15 cellular contexts compared by ENCODE assay signal in the genomic region with DNA sequence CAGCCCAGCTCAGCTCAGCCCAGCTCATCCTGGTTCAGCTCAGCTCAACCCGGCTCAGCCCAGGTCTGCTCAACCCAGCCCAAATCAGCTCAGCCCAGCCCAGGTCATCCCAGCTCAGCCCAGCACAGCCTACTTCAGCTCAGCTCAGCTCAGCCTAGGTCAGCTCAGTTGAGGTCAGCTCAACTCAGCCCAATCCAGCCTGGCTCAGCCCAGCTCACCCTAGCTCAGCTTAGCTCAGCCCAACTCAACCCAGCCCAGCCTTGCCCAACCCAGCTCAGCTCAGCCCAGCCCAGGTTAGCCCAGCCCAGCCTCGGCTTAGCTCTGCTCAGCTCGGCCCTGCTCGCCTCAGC.
DNase-seq lines count a peak whose midpoint lies in the region; ATAC-seq, FAIRE-seq and TF ChIP-seq lines count a peak whose summit lies in the region.
"Had no signal": no experiment of that assay in that cellular context is flagged by ENCODE, and none has a peak within 500 bp of the region (broad histone marks: within the 10 kb centered on the region; RNA-seq: fewer than 3 reads in every experiment).

No MANE protein-coding gene starts in this region.

- no peak; the same call in none of the 2 replicates for TF ChIP-seq POLR2A in GM12891 (IDR thresholded peaks at IDR 0.05; ENCODE audit: low read depth, low read length)
- no peak for TF ChIP-seq POLR2A in esophagus squamous epithelium (IDR thresholded peaks at IDR 0.05)

- peaks cover 1% of the 10 kb centered on the region for H3K36me3 ChIP-seq in CD4-positive, CD25-positive, alpha-beta regulatory T cell (ENCODE audit: control insufficient read depth, insufficient read depth, low read length)
- H3K36me3 ChIP-seq in mucosa of rectum (ENCODE audit: control insufficient read depth in 2 of 2, insufficient read depth in 2 of 2, low read length in 2 of 2): peaks cover 0 to 3% of the 10 kb centered on the region in 2 donors
- H3K36me3 ChIP-seq in esophagus squamous epithelium: no peaks in the 10 kb centered on the region
- H3K36me3 ChIP-seq: brain microvascular endothelial cell, prostate gland had no signal

- POLR2A ChIA-PET in activated CD8-positive, alpha-beta T cell treated with anti-CD3 and anti-CD28 coated beads, Interleukin-2, amount 10 ng/mL, durations not matched to agents 7 days and 5 days (lab: Charles Lee): no interaction called here

- FAIRE-seq in GM12891 (lab: Jason Lieb, UNC): no peak
- FAIRE-seq: H1 had no signal

- peak in 2 of 3 donors; percentile 28 to 54 for DNase-seq in CD4-positive, CD25-positive, alpha-beta regulatory T cell
- DNase-seq in GM12891 (ENCODE audit: insufficient read length, low spot score) (peak; percentile 6), esophagus squamous epithelium (lab: John Stamatoyannopoulos, UW) (no peak)
- peak; percentile 45 for DNase-seq in activated CD8-positive, alpha-beta T cell treated with anti-CD3 and anti-CD28 coated beads, Interleukin-2, amount 10 ng/mL, durations not matched to agents 7 days and 5 days
- DNase-seq: brain microvascular endothelial cell, COR-L47, NCI-H1105 treated with DMSO at 0.1 percent for 48 hours, NCI-H526 had no signal

- peak overlapping the region; percentile 56 to 91 (median 91) for H3K27ac Mint-ChIP-seq in CD4-positive, CD25-positive, alpha-beta regulatory T cell
- H3K27ac Mint-ChIP-seq in activated CD8-positive, alpha-beta T cell treated with anti-CD3 and anti-CD28 coated beads, Interleukin-2, amount 10 ng/mL, durations not matched to agents 7 days and 5 days: peak overlapping the region; percentile 92

- intact Hi-C loops in esophagus squamous epithelium (cut with DNase I): no loop called here

- ATAC-seq in CD4-positive, CD25-positive, alpha-beta regulatory T cell (ENCODE audit: low read depth in 2 of 2): peak; percentile 1
- ATAC-seq in activated CD8-positive, alpha-beta T cell treated with anti-CD3 and anti-CD28 coated beads, Interleukin-2, amount 10 ng/mL, durations not matched to agents 7 days and 5 days: peak; percentile 8
- ATAC-seq in GM18511 (IDR thresholded peaks at IDR 0.05; ENCODE audit: unreplicated experiment): no peak
- ATAC-seq in HG03378 (IDR thresholded peaks at IDR 0.05; ENCODE audit: unreplicated experiment): no peak
- no peak for ATAC-seq in HG02970 (IDR thresholded peaks at IDR 0.05; ENCODE audit: low FRiP score, unreplicated experiment)
- ATAC-seq: SK-N-SH treated with all-trans-retinoic acid at 6 μM for 48 hours had no signal

- no peak overlapping the region for H3K9ac ChIP-seq in mucosa of rectum (ENCODE audit: low read depth in 1 of 2, low read length in 2 of 2)

- H3K27me3 ChIP-seq in CD4-positive, CD25-positive, alpha-beta regulatory T cell (ENCODE audit: control insufficient read depth, insufficient read depth, low read length): no peaks in the 10 kb centered on the region
- H3K27me3 ChIP-seq in mucosa of rectum (ENCODE audit: control insufficient read depth in 2 of 2, insufficient read depth in 2 of 2, low read length in 2 of 2) (no peaks in the 10 kb centered on the region), esophagus squamous epithelium (no peaks in the 10 kb centered on the region)
- H3K27me3 ChIP-seq: brain microvascular endothelial cell had no signal

- no peaks in the 10 kb centered on the region for H3K27me3 Mint-ChIP-seq in CD4-positive, CD25-positive, alpha-beta regulatory T cell
- H3K27me3 Mint-ChIP-seq in activated CD8-positive, alpha-beta T cell treated with anti-CD3 and anti-CD28 coated beads, Interleukin-2, amount 10 ng/mL, durations not matched to agents 7 days and 5 days (ENCODE audit: low read depth): no peaks in the 10 kb centered on the region

- peak overlapping the region; percentile 76 for H3K27ac ChIP-seq in CD4-positive, CD25-positive, alpha-beta regulatory T cell (ENCODE audit: insufficient read depth, low read length, poor library complexity, severe bottlenecking)
- peak overlapping the region; percentile 42 to 65 for H3K27ac ChIP-seq in mucosa of rectum (ENCODE audit: low read depth in 2 of 2, low read length in 2 of 2)
- H3K27ac ChIP-seq in esophagus squamous epithelium: no peak overlapping the region
- H3K27ac ChIP-seq: brain microvascular endothelial cell, prostate gland had no signal

- H3K4me3 Mint-ChIP-seq in CD4-positive, CD25-positive, alpha-beta regulatory T cell: peak overlapping the region in 3 of 4 donors; percentile 29 to 80 (median 61)
- peak overlapping the region; percentile 69 for H3K4me3 Mint-ChIP-seq in activated CD8-positive, alpha-beta T cell treated with anti-CD3 and anti-CD28 coated beads, Interleukin-2, amount 10 ng/mL, durations not matched to agents 7 days and 5 days

- H3K36me3 Mint-ChIP-seq in CD4-positive, CD25-positive, alpha-beta regulatory T cell: no peaks in the 10 kb centered on the region
- H3K36me3 Mint-ChIP-seq in activated CD8-positive, alpha-beta T cell treated with anti-CD3 and anti-CD28 coated beads, Interleukin-2, amount 10 ng/mL, durations not matched to agents 7 days and 5 days (ENCODE audit: low read depth): peaks cover 7% of the 10 kb centered on the region

- H3K4me3 ChIP-seq in CD4-positive, CD25-positive, alpha-beta regulatory T cell (ENCODE audit: low read depth, low read length): no peak overlapping the region
- peak overlapping the region in 1 of 2 donors; percentile 48 for H3K4me3 ChIP-seq in mucosa of rectum (ENCODE audit: low read length in 2 of 2)
- H3K4me3 ChIP-seq in esophagus squamous epithelium: no peak overlapping the region
- H3K4me3 ChIP-seq: prostate gland had no signal

- no peaks in the 10 kb centered on the region for H3K9me3 Mint-ChIP-seq in CD4-positive, CD25-positive, alpha-beta regulatory T cell
- H3K9me3 Mint-ChIP-seq in activated CD8-positive, alpha-beta T cell treated with anti-CD3 and anti-CD28 coated beads, Interleukin-2, amount 10 ng/mL, durations not matched to agents 7 days and 5 days (ENCODE audit: insufficient read depth): no peaks in the 10 kb centered on the region

- peaks cover 89% of the 10 kb centered on the region for H3K4me1 ChIP-seq in CD4-positive, CD25-positive, alpha-beta regulatory T cell (ENCODE audit: control insufficient read depth, insufficient read depth, low read length, poor library complexity, severe bottlenecking)
- no peaks in the 10 kb centered on the region for H3K4me1 ChIP-seq in mucosa of rectum (ENCODE audit: control insufficient read depth in 2 of 2, insufficient read depth in 2 of 2, low read length in 2 of 2)
- H3K4me1 ChIP-seq in esophagus squamous epithelium: no peaks in the 10 kb centered on the region
- H3K4me1 ChIP-seq: prostate gland had no signal

- CTCF ChIA-PET in activated CD8-positive, alpha-beta T cell treated with anti-CD3 and anti-CD28 coated beads, Interleukin-2, amount 10 ng/mL, durations not matched to agents 7 days and 5 days (lab: Charles Lee): interaction anchor here (1.6 kb wide), 2 partner anchors 85 to 147 kb away, joined by 3 to 5 read pairs; no protein-coding TSS in a partner anchor

- no CpG with 5 or more reads among the region's 4 CpGs for WGBS in esophagus squamous epithelium, 2 donors

- no peak for TF ChIP-seq CTCF in esophagus squamous epithelium (IDR thresholded peaks at IDR 0.05)

- peaks cover 15 to 85% (median 25%) of the 10 kb centered on the region in 4 donors for H3K4me1 Mint-ChIP-seq in CD4-positive, CD25-positive, alpha-beta regulatory T cell
- peaks cover 80% of the 10 kb centered on the region for H3K4me1 Mint-ChIP-seq in activated CD8-positive, alpha-beta T cell treated with anti-CD3 and anti-CD28 coated beads, Interleukin-2, amount 10 ng/mL, durations not matched to agents 7 days and 5 days (ENCODE audit: low read depth)

- H3K9me3 ChIP-seq in CD4-positive, CD25-positive, alpha-beta regulatory T cell (ENCODE audit: control insufficient read depth in 2 of 2, low read length in 2 of 2): no peaks in the 10 kb centered on the region
- H3K9me3 ChIP-seq in mucosa of rectum (ENCODE audit: control insufficient read depth in 2 of 2, low read length in 2 of 2) (no peaks in the 10 kb centered on the region), esophagus squamous epithelium (peaks cover 0 to 12% (median 7%) of the 10 kb centered on the region in 3 donors)
- H3K9me3 ChIP-seq: prostate gland had no signal

TF ChIP-seq in GM12891, 5 proteins besides CTCF, POLR2A, EP300 and RAD21:
- TF ChIP-seq TAF1 (IDR thresholded peaks at IDR 0.05; ENCODE audit: low read depth, low read length) (no peak), POLR2AphosphoS5 (IDR thresholded peaks at IDR 0.05; ENCODE audit: low read depth, low read length) (peak; percentile 73; the same call in 1 of the 2 replicates), POU2F2 (IDR thresholded peaks at IDR 0.05; ENCODE audit: low read depth, low read length) (no peak), SPI1 (IDR thresholded peaks at IDR 0.05; ENCODE audit: low read depth, low read length) (no peak), PAX5 (IDR thresholded peaks at IDR 0.05; ENCODE audit: insufficient read depth, low read length, severe bottlenecking) (no peak)

Comparison
In these comparisons a context has a peak if more than half of its experiments do, and no peak if none do; other contexts are left out.
1. ATAC-seq: peak in CD4-positive, CD25-positive, alpha-beta regulatory T cell (2 of 2) and activated CD8-positive, alpha-beta T cell treated with anti-CD3 and anti-CD28 coated beads, Interleukin-2, amount 10 ng/mL, durations not matched to agents 7 days and 5 days (single experiment); none in GM18511 (single experiment), HG03378 (single experiment) and HG02970 (single experiment).
2. H3K27ac ChIP-seq: peak in CD4-positive, CD25-positive, alpha-beta regulatory T cell (single experiment) and mucosa of rectum (2 of 2); none in esophagus squamous epithelium (0 of 4).